24 cellular contexts compared by ENCODE assay signal in the genomic region with DNA sequence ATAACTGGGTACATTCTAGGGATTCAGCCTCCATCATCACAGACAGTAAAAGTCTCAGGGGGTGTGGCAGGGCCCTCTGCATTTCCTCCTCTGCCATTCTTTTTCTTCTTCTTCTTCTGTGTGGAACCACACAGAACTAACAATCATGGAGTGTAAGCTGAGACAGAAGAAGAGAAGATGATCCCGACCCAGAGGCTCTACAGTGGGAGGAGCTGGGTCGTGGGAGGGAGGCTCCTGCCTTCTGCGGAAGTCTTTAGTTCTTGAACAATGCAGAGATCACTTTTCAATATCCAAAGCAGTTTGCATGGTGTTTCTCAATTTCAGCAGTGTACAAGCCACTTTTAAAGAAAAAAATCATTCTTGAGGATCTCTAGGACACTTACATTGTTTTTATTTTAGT.
"Had no signal": no experiment of that assay in that cellular context is flagged by ENCODE, and none has a peak within 500 bp of the region (broad histone marks: within the 10 kb centered on the region; RNA-seq: fewer than 3 reads in every experiment).

No MANE protein-coding gene starts in this region.

- H3K27ac ChIP-seq: brain microvascular endothelial cell, coronary artery, dorsolateral prefrontal cortex, VCaP had no signal

- H3K27me3 ChIP-seq: brain microvascular endothelial cell, dorsolateral prefrontal cortex had no signal

- H3K4me3 ChIP-seq: coronary artery, dorsolateral prefrontal cortex had no signal

- DNase-seq: activated B cell treated with CpG ODN at 0.5 μM for 24 hours; activated CD4-positive, alpha-beta T cell treated with anti-CD3 and anti-CD28 coated beads for 48 hours; activated CD4-positive, alpha-beta T cell treated with anti-CD3 and anti-CD28 coated beads, Interleukin-2, amount 50 U/mL, for 1 hour; activated CD4-positive, alpha-beta T cell treated with anti-CD3 and anti-CD28 coated beads, Interleukin-2, amount 50 U/mL, for 48 hours; activated CD8-positive, alpha-beta memory T cell treated with anti-CD3 and anti-CD28 coated beads for 24 hours; activated CD8-positive, alpha-beta T cell treated with anti-CD3 and anti-CD28 coated beads for 36 hours; activated effector memory CD4-positive, alpha-beta T cell treated with Interleukin-2 at 50 U/mL for 16 hours; activated gamma-delta T cell treated with Interleukin-2 at 50 U/mL for 16 hours; activated naive CD4-positive, alpha-beta T cell treated with anti-CD3 and anti-CD28 coated beads, Interleukin-2, amount 50 U/mL, for 16 hours; activated naive CD4-positive, alpha-beta T cell treated with Interleukin-2 at 50 U/mL for 16 hours; activated T-cell treated with anti-CD3 and anti-CD28 coated beads, Interleukin-2, amount 50 U/mL, for 4 hours; amniotic stem cell; brain microvascular endothelial cell; effector memory CD4-positive, alpha-beta T cell; endodermal cell; foreskin fibroblast; T-helper 1 cell; T-helper 17 cell had no signal

- H3K36me3 ChIP-seq: brain microvascular endothelial cell had no signal

- ATAC-seq: activated CD4-positive, CD25-positive, alpha-beta regulatory T cell treated with anti-CD3 and anti-CD28 coated beads, Interleukin-2, amount 50 U/mL, for 24 hours; activated CD8-positive, alpha-beta T cell treated with anti-CD3 and anti-CD28 coated beads for 36 hours; activated T-cell treated with anti-CD3 and anti-CD28 coated beads, Interleukin-2, amount 50 U/mL, for 4 hours; activated T-helper 17 cell treated with anti-CD3 and anti-CD28 coated beads, Interleukin-2, amount 50 U/mL, for 72 hours; esophagus mucosa; T-helper 17 cell had no signal
